Comparison of ENCODE assay signal across 21 cellular contexts in genomic region chr11:92822410-92822809, GRCh38.
"Had no signal": no experiment of that assay in that cellular context is flagged by ENCODE, and none has a peak within 500 bp of the region (broad histone marks: within the 10 kb centered on the region; RNA-seq: fewer than 3 reads in every experiment).

No MANE protein-coding gene starts in this region.

- H3K36me3 Mint-ChIP-seq: IgD-negative memory B cell had no signal

- DNase-seq: KBM-7, MV-4-11, NCI-H1048, NCI-H1105, NCI-H1417, NCI-H1436 treated with DMSO at 0.1 percent for 48 hours, NCI-H1694, NCI-H187 treated with DMSO at 0.1 percent for 48 hours, NCI-H2029 treated with DMSO at 0.1 percent for 48 hours, NCI-H2171 treated with DMSO at 0.1 percent for 48 hours, NCI-H345, NCI-H446 treated with DMSO at 0.1 percent for 48 hours, NCI-H510A treated with DMSO at 0.1 percent for 48 hours, NCI-H526, Right ventricle myocardium superior, RPMI8226, SIG-M5 had no signal

- H3K36me3 ChIP-seq: SJSA1 had no signal

- H3K27me3 ChIP-seq: SJSA1 had no signal

- H3K4me3 Mint-ChIP-seq: IgD-negative memory B cell had no signal

- H3K4me1 Mint-ChIP-seq: IgD-negative memory B cell had no signal

- H3K4me3 ChIP-seq: SJSA1, SK-N-MC had no signal

- H3K27me3 Mint-ChIP-seq: IgD-negative memory B cell had no signal

- H3K27ac Mint-ChIP-seq: IgD-negative memory B cell had no signal

- H3K9me3 ChIP-seq: SJSA1 had no signal

- H3K27ac ChIP-seq: HL-60, SJSA1, SK-N-MC had no signal
